Comparison of ENCODE assay signal across 8 cellular contexts in the genomic region with DNA sequence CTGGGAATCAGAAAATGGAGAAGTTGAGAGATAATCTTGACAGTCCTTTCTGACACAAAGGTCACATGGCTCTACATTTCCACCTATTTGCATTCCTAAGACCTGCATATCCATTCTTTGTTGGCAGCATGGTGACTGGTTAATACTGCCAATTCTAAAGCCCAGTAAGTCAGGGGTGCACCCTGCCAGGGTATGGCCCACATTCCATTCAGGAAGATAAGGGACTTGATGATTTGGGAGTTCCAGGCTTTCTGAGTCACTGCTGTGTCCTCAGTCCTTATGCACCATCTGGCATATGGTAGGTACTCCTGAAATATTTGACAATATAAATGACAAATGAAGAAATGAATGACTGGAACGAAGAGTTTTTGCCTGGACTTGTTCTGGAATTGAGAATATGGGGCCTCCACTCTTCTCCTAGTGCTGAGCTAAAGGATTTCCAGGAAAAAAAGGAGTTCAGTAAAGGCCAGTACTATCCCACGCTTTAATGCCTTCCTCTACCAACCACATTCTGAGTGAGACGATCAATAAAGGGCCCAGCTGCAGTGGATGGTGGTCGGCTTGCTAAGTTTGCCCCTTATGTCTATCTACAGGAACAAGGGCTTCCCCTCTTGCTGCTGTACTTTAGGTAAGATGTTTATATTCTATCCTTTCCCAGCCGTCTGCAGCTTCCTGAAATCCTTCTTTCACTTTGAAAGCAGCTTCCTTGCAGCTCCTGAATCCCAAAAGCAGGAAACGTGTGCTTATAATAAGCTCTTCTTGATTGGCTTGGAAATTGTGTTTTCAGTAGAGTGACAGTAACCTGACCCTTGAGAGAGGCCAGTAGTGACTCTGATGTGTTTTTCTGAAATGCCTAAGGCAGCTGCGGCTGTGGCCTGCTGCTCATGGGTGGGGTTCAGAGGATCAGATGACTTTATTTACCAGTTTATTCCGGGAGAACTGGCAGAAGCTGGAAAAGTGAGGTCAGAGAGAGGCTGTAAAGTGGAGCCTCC. TPM values are rescaled to one million over a fixed set of nuclear protein-coding genes. Genes with fewer than 3 reads are reported as not detected.
DNase-seq lines count a peak whose midpoint lies in the region; ATAC-seq and TF ChIP-seq lines count a peak whose summit lies in the region.

No MANE protein-coding gene starts in this region.

- peak; percentile 61 for ATAC-seq in foreskin keratinocyte
- ATAC-seq in sciatic nerve, result peak; percentile 82

- no peaks in the 10 kb centered on the region for H3K36me3 Mint-ChIP-seq in T-helper 2 cell treated with Interferon-gamma antibody and Interleukin-4, amounts not matched to agents 5 μg/mL and 100 μg/mL, for 36 hours (ENCODE audit: low read depth)

- H3K9me3 ChIP-seq in GM23248 (ENCODE audit: low read depth) (no peaks in the 10 kb centered on the region), PC-9 (ENCODE audit: insufficient read depth, low read depth) (no peaks in the 10 kb centered on the region)

- H3K9me3 Mint-ChIP-seq in T-helper 2 cell treated with Interferon-gamma antibody and Interleukin-4, amounts not matched to agents 5 μg/mL and 100 μg/mL, for 36 hours, result no peaks in the 10 kb centered on the region

- peaks cover 55% of the 10 kb centered on the region for H3F3A ChIP-seq in GM23248 (ENCODE audit: insufficient read depth)
- peaks cover 13% of the 10 kb centered on the region for H3F3A ChIP-seq in PC-9 (ENCODE audit: insufficient read depth, low read depth)

- in situ Hi-C loops in GM23248 (cut with MboI), result no loop called here

- POLR2A ChIA-PET in PC-9 (lab: Charles Lee; ENCODE audit: unreplicated experiment), result interaction anchor here (0.5 to 2.5 kb wide), 3 partner anchors 31 to 444 kb away, joined by 12 to 48 read pairs (median 14); no protein-coding TSS in a partner anchor

- TSS peak; percentile 80 for BruUV-seq in PC-9 (replicated peaks; lab: Mats Ljungman, UMichigan)

- peak overlapping the region; percentile 53 for H3K4me2 ChIP-seq in GM23248 (ENCODE audit: unreplicated experiment)
- H3K4me2 ChIP-seq in PC-9, result peak overlapping the region; percentile 69

- H3K27me3 ChIP-seq in GM23248 (replicated peaks; ENCODE audit: insufficient read depth), result peaks cover 11% of the 10 kb centered on the region; the same call in 1 of the 2 replicates
- no peaks in the 10 kb centered on the region for H3K27me3 ChIP-seq in PC-9 (ENCODE audit: insufficient read depth, low read depth)
- H3K27me3 ChIP-seq in foreskin keratinocyte, result no peaks in the 10 kb centered on the region

- H3K9ac ChIP-seq in GM23248, result peak overlapping the region; percentile 57

- H3K4me1 Mint-ChIP-seq in T-helper 2 cell treated with Interferon-gamma antibody and Interleukin-4, amounts not matched to agents 5 μg/mL and 100 μg/mL, for 36 hours (ENCODE audit: low read depth), result no peaks in the 10 kb centered on the region

- TF ChIP-seq CTCF in PC-9 (conservative IDR thresholded peaks at IDR 0.05) (no peak), foreskin keratinocyte (conservative IDR thresholded peaks at IDR 0.05) (no peak)

- DNase-seq in GM23248 (peak; percentile 72), PC-9 (peak; percentile 72 to 91), foreskin keratinocyte (peak; percentile 62 to 81), sciatic nerve (ENCODE audit: low spot score) (no peak), NCI-H1092 treated with DMSO at 0.1 percent for 48 hours (lab: John Stamatoyannopoulos, UW) (no peak), cerebellar nuclear complex (lab: John Stamatoyannopoulos, UW) (no peak)
- DNase-seq in activated CD4-positive, alpha-beta T cell treated with anti-CD3 and anti-CD28 coated beads for 48 hours, result no peak
- DNase-seq in T-helper 2 cell treated with Interferon-gamma antibody and Interleukin-4, amounts not matched to agents 5 μg/mL and 100 μg/mL, for 36 hours (ENCODE audit: low spot score), result no peak

- H3K27ac Mint-ChIP-seq in T-helper 2 cell treated with Interferon-gamma antibody and Interleukin-4, amounts not matched to agents 5 μg/mL and 100 μg/mL, for 36 hours, result no peak overlapping the region

- H2AFZ ChIP-seq in GM23248 (peak overlapping the region; percentile 75), PC-9 (peak overlapping the region; percentile 10; the same call in 1 of the 2 replicates)

- intact Hi-C loops in PC-9 (cut with micrococcal nuclease; ENCODE audit: unreplicated experiment), result loop anchor here (1.0 kb wide), 2 partner anchors 31 to 59 kb away; no protein-coding TSS in a partner anchor
- intact Hi-C loops in sciatic nerve (cut with DNase I), result no loop called here

- H4K20me1 ChIP-seq in GM23248 (ENCODE audit: insufficient read depth), result no peaks in the 10 kb centered on the region
- no peaks in the 10 kb centered on the region for H4K20me1 ChIP-seq in PC-9 (ENCODE audit: insufficient read depth)

- H3K4me1 ChIP-seq in GM23248 (ENCODE audit: insufficient read depth) (peaks cover 42% of the 10 kb centered on the region), PC-9 (replicated peaks; ENCODE audit: insufficient read depth) (peaks cover 39% of the 10 kb centered on the region), foreskin keratinocyte (peaks cover 18% of the 10 kb centered on the region)

- no peaks in the 10 kb centered on the region for H3K27me3 Mint-ChIP-seq in T-helper 2 cell treated with Interferon-gamma antibody and Interleukin-4, amounts not matched to agents 5 μg/mL and 100 μg/mL, for 36 hours (ENCODE audit: low read depth)

- no peaks in the 10 kb centered on the region for H3K79me2 ChIP-seq in GM23248 (ENCODE audit: insufficient read depth)
- no peaks in the 10 kb centered on the region for H3K79me2 ChIP-seq in PC-9 (ENCODE audit: low read depth)

- no peaks in the 10 kb centered on the region for H3K9me2 ChIP-seq in GM23248 (ENCODE audit: insufficient read depth)
- H3K9me2 ChIP-seq in PC-9 (ENCODE audit: insufficient read depth), result no peaks in the 10 kb centered on the region

- H3K27ac ChIP-seq in GM23248, result peak overlapping the region; percentile 72
- H3K27ac ChIP-seq in PC-9, result peak overlapping the region; percentile 70
- H3K27ac ChIP-seq in foreskin keratinocyte, result peak overlapping the region; percentile 59

- H3K36me3 ChIP-seq in GM23248 (ENCODE audit: low read depth) (no peaks in the 10 kb centered on the region), PC-9 (ENCODE audit: low read depth) (no peaks in the 10 kb centered on the region)

- 19 to 21% methylated on average over 8 of the region's 8 CpGs for WGBS in GM23248 (ENCODE audit: low coverage in 1 of 2, low lambda C conversion rate in 2 of 2, missing lambda C conversion rate in 2 of 2), 2 experiments

- H3K4me3 Mint-ChIP-seq in T-helper 2 cell treated with Interferon-gamma antibody and Interleukin-4, amounts not matched to agents 5 μg/mL and 100 μg/mL, for 36 hours, result no peak overlapping the region

- H3K4me3 ChIP-seq in GM23248 (peak overlapping the region; percentile 43), PC-9 (peak overlapping the region; percentile 34; the same call in 1 of the 2 replicates)

- CTCF ChIA-PET in PC-9 (lab: Charles Lee), result interaction anchor here (0.5 to 1.1 kb wide), 3 partner anchors 10 to 489 kb away, joined by 3 to 20 read pairs (median 6); no protein-coding TSS in a partner anchor

RNA-seq across cellular contexts. Expression of gene EIF2AK3, which starts 31.9 kb away (rescaled TPM):
- total RNA-seq in GM23248 (2014; rRNA removed; shearing (Covaris generic)), result 15.5 and 15.9 TPM in 2 replicates
- 7.5 and 7.6 TPM in 2 replicates for polyA plus RNA-seq in GM23248 (2016; fragmentation: Nextera tagmentation; extraction: Ambion mirVana)
- total RNA-seq in PC-9 (2021), result 8.8 and 12.1 TPM in 2 replicates
- total RNA-seq in foreskin keratinocyte, result 16.6 and 17.8 TPM in 2 replicates
- polyA plus RNA-seq in foreskin keratinocyte, result 3.4 and 3.9 TPM in 2 replicates
- total RNA-seq in sciatic nerve, result 31.4 TPM

RNA-seq across cellular contexts. Expression of gene RPIA, which starts 32.3 kb away (rescaled TPM):
- 3.0 and 5.8 TPM in 2 replicates for total RNA-seq in GM23248 (2014; rRNA removed; shearing (Covaris generic))
- polyA plus RNA-seq in GM23248 (2016; fragmentation: Nextera tagmentation; extraction: Ambion mirVana) (9.2 and 10.6 TPM in 2 replicates), foreskin keratinocyte (11.7 and 15.0 TPM in 2 replicates)
- total RNA-seq in PC-9 (2021) (20.5 and 21.3 TPM in 2 replicates), foreskin keratinocyte (7.9 and 10.6 TPM in 2 replicates), sciatic nerve (12.3 TPM)

Comparison
In these comparisons a context has a peak if more than half of its experiments do, and no peak if none do; other contexts are left out.
1. DNase-seq: peak in GM23248 (single experiment), PC-9 (2 of 2) and foreskin keratinocyte (2 of 2); none in sciatic nerve (single experiment), NCI-H1092 treated with DMSO at 0.1 percent for 48 hours (single experiment), activated CD4-positive, alpha-beta T cell treated with anti-CD3 and anti-CD28 coated beads for 48 hours (single experiment), cerebellar nuclear complex (0 of 2) and T-helper 2 cell treated with Interferon-gamma antibody and Interleukin-4, amounts not matched to agents 5 μg/mL and 100 μg/mL, for 36 hours (single experiment).
2. Peak in every context shown above with its lines, with median percentiles within 50 percentile points of each other: H3K27ac ChIP-seq.